23 cellular contexts compared by ENCODE assay signal in the genomic region with DNA sequence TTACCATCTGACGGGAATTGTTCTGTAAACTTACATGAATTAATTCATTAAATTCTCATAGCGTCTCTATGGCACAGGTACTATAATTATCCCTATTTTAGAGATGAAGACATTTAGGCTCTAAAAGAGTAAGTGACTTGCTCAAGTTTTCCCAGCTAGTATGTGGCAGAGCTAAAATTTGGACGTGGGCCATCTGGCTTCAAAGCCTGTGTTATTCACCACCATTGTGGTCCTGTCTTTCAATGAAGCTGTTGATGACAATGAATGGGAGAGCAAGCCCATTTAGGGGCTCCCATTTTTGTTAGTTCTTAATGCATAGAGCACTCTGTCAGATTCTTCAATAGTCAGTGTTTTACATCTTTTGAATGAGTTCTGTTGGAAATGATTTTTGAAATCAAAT.
"Had no signal": no experiment of that assay in that cellular context is flagged by ENCODE, and none has a peak within 500 bp of the region (broad histone marks: within the 10 kb centered on the region; RNA-seq: fewer than 3 reads in every experiment).

No MANE protein-coding gene starts in this region.

- ATAC-seq: activated CD4-positive, alpha-beta T cell treated with anti-CD3 and anti-CD28 coated beads for 36 hours; activated CD8-positive, alpha-beta memory T cell treated with anti-CD3 and anti-CD28 coated beads, Interleukin-2, amount 10 ng/mL, durations not matched to agents 7 days and 5 days; activated CD8-positive, alpha-beta T cell treated with anti-CD3 and anti-CD28 coated beads, Interleukin-2, amount 10 ng/mL, durations not matched to agents 7 days and 5 days; activated naive CD8-positive, alpha-beta T cell treated with anti-CD3 and anti-CD28 coated beads, Interleukin-2, amount 50 U/mL, for 24 hours; effector memory CD8-positive, alpha-beta T cell; foreskin keratinocyte; gastrocnemius medialis; heart right ventricle had no signal

- DNase-seq: activated CD4-positive, alpha-beta memory T cell treated with anti-CD3 and anti-CD28 coated beads for 36 hours; activated CD4-positive, alpha-beta T cell treated with anti-CD3 and anti-CD28 coated beads for 36 hours; activated CD4-positive, alpha-beta T cell treated with anti-CD3 and anti-CD28 coated beads, Interleukin-2, amount 10 ng/mL, durations not matched to agents 24 days and 14 days; activated CD4-positive, CD25-positive, alpha-beta regulatory T cell; activated CD4-positive, CD25-positive, alpha-beta regulatory T cell treated with anti-CD3 and anti-CD28 coated beads, Interleukin-2, amount 50 U/mL, for 72 hours; activated CD8-positive, alpha-beta memory T cell treated with anti-CD3 and anti-CD28 coated beads, Interleukin-2, amount 10 ng/mL, durations not matched to agents 7 days and 5 days; activated CD8-positive, alpha-beta memory T cell treated with anti-CD3 and anti-CD28 coated beads, Interleukin-2, amount 50 U/mL, for 4 hours; activated CD8-positive, alpha-beta T cell treated with anti-CD3 and anti-CD28 coated beads, Interleukin-2, amount 10 ng/mL, durations not matched to agents 7 days and 5 days; activated effector memory CD4-positive, alpha-beta T cell treated with anti-CD3 and anti-CD28 coated beads, Interleukin-2, amount 50 U/mL, for 16 hours; activated naive CD4-positive, alpha-beta T cell treated with anti-CD3 and anti-CD28 coated beads for 36 hours; activated naive CD8-positive, alpha-beta T cell treated with anti-CD3 and anti-CD28 coated beads for 36 hours; activated naive CD8-positive, alpha-beta T cell treated with anti-CD3 and anti-CD28 coated beads, Interleukin-2, amount 50 U/mL, for 24 hours; activated T-cell treated with anti-CD3 and anti-CD28 coated beads, Interleukin-2, amount 50 U/mL, for 1 hour; activated T-cell treated with anti-CD3 and anti-CD28 coated beads, Interleukin-2, amount 50 U/mL, for 48 hours; adrenal gland; aorta; effector CD4-positive, alpha-beta T cell; effector memory CD8-positive, alpha-beta T cell; erythroblast; foreskin keratinocyte; gastrocnemius medialis; heart right ventricle; T-helper 2 cell had no signal
